Comparison of ENCODE assay signal across 25 cellular contexts in genomic region chr7:155825346-155825745, GRCh38. TPM values are rescaled to one million over a fixed set of nuclear protein-coding genes. Genes with fewer than 3 reads are reported as not detected.
DNase-seq lines count a peak whose midpoint lies in the region; ATAC-seq and TF ChIP-seq lines count a peak whose summit lies in the region.
"Had no signal": no experiment of that assay in that cellular context is flagged by ENCODE, and none has a peak within 500 bp of the region (broad histone marks: within the 10 kb centered on the region; RNA-seq: fewer than 3 reads in every experiment).

No MANE protein-coding gene starts in this region.

- no peak overlapping the region for H3K9ac ChIP-seq in mammary epithelial cell (ENCODE audit: insufficient read depth, low read length)
- no peak overlapping the region for H3K9ac ChIP-seq in MM.1S (ENCODE audit: low read length)
- H3K9ac ChIP-seq: BLaER1 treated with 17β-estradiol and CSF1 and Interleukin-3, amounts not matched to agents 10 nM and 100 nM; GM23248 had no signal

- peaks cover 6% of the 10 kb centered on the region for H3K36me3 Mint-ChIP-seq in MCF 10A (ENCODE audit: insufficient read depth, unreplicated experiment)
- H3K36me3 Mint-ChIP-seq in activated T-cell treated with anti-CD3 and anti-CD28 coated beads, Interleukin-2, amount 50 U/mL, for 72 hours (ENCODE audit: insufficient read depth in 2 of 2) = no peaks in the 10 kb centered on the region
- H3K36me3 Mint-ChIP-seq: CD14-positive monocyte; CD8-positive, alpha-beta memory T cell had no signal

- 62% methylated on average over 4 of the region's 4 CpGs for WGBS in mammary epithelial cell (ENCODE audit: low coverage, missing lambda C conversion rate)

- no peaks in the 10 kb centered on the region for H3K27me3 ChIP-seq in mammary epithelial cell (ENCODE audit: insufficient read depth, low read length)
- H3K27me3 ChIP-seq in MM.1S (replicated peaks; ENCODE audit: insufficient read depth, low read length) = peaks cover 84% of the 10 kb centered on the region

- CTCF ChIA-PET in MCF 10A (lab: Yijun Ruan, JAX) = interaction anchor here (0.8 to 1.2 kb wide), 4 partner anchors 9 to 649 kb away, joined by 3 to 6 read pairs (median 6); no protein-coding TSS in a partner anchor
- CTCF ChIA-PET in mammary epithelial cell (lab: Charles Lee; ENCODE audit: low non-redundant PET) = no interaction called here

- no peak overlapping the region for H3K27ac Mint-ChIP-seq in MCF 10A (ENCODE audit: low read depth, unreplicated experiment)
- no peak overlapping the region for H3K27ac Mint-ChIP-seq in activated T-cell treated with anti-CD3 and anti-CD28 coated beads, Interleukin-2, amount 50 U/mL, for 72 hours
- H3K27ac Mint-ChIP-seq: CD14-positive monocyte; CD4-positive, alpha-beta T cell; CD8-positive, alpha-beta memory T cell; H9; HFFc6 had no signal

- BruUV-seq in MCF 10A (replicated peaks; lab: Mats Ljungman, UMichigan) (no TSS peak), mammary epithelial cell (replicated peaks; lab: Mats Ljungman, UMichigan) (no TSS peak)

- intact Hi-C loops in MCF 10A (cut with micrococcal nuclease) = no loop called here
- intact Hi-C loops in mammary epithelial cell (cut with micrococcal nuclease) = no loop called here
- intact Hi-C loops in left colon (cut with DNase I, micrococcal nuclease) = no loop called here

- H3K9me3 ChIP-seq in mammary epithelial cell (replicated peaks; ENCODE audit: insufficient read depth, low read length) = no peaks in the 10 kb centered on the region
- H3K9me3 ChIP-seq in MM.1S (replicated peaks; ENCODE audit: insufficient read depth, low read length) = no peaks in the 10 kb centered on the region
- H3K9me3 ChIP-seq: A549, BE2C had no signal

- peak; percentile 24 for DNase-seq in MCF 10A (ENCODE audit: unreplicated experiment)
- DNase-seq in mammary epithelial cell = no peak
- DNase-seq in MM.1S = peak; percentile 4
- peak; percentile 29 for DNase-seq in SW480 (ENCODE audit: low spot score)
- no peak for DNase-seq in left colon
- no peak for DNase-seq in activated T-cell treated with anti-CD3 and anti-CD28 coated beads, Interleukin-2, amount 50 U/mL, for 72 hours
- DNase-seq: ACHN; AML-193; BE2C; CD4-positive, alpha-beta T cell; CD8-positive, alpha-beta memory T cell; DMS53; DMS79 treated with DMSO at 0.1 percent for 48 hours; GF-D8; GM23248; H9; HFFc6 had no signal

- H2AFZ ChIP-seq in mammary epithelial cell (ENCODE audit: low read depth, low read length) (no peak overlapping the region), MM.1S (ENCODE audit: low read length) (no peak overlapping the region)
- H2AFZ ChIP-seq: GM23248 had no signal

- H3K36me3 ChIP-seq in mammary epithelial cell (ENCODE audit: insufficient read depth, low read length) (no peaks in the 10 kb centered on the region), MM.1S (replicated peaks; ENCODE audit: insufficient read depth, low read length) (no peaks in the 10 kb centered on the region)
- H3K36me3 ChIP-seq: BE2C; BLaER1 treated with 17β-estradiol and CSF1 and Interleukin-3, amounts not matched to agents 10 nM and 100 nM had no signal

- H3K79me2 ChIP-seq in mammary epithelial cell (ENCODE audit: insufficient read depth, low read length) (no peaks in the 10 kb centered on the region), MM.1S (ENCODE audit: low read length) (no peaks in the 10 kb centered on the region)

- TF ChIP-seq CTCF in MCF 10A (IDR thresholded peaks at IDR 0.05; ENCODE audit: unreplicated experiment) (no peak), mammary epithelial cell (conservative IDR thresholded peaks at IDR 0.05 in 1 of 2, IDR thresholded peaks at IDR 0.05 in 1 of 2; ENCODE audit: extremely low read depth in 1 of 2, insufficient read depth in 1 of 2, low read depth in 1 of 2, low read length in 2 of 2) (no peak), MM.1S (IDR thresholded peaks at IDR 0.05; ENCODE audit: low read length) (no peak)

- dilution Hi-C loops in mammary epithelial cell (cut with HindIII; ENCODE audit: low sequenced_read_pairs) = no loop called here

- POLR2A ChIA-PET in MCF 10A (lab: Yijun Ruan, JAX) = interaction anchor here (1.9 kb wide), 1 partner anchor 92 kb away, joined by 6 read pairs; no protein-coding TSS in a partner anchor

- ATAC-seq in left colon (peak; percentile 6), HG03039 (IDR thresholded peaks at IDR 0.05; ENCODE audit: unreplicated experiment) (no peak), GM18861 (IDR thresholded peaks at IDR 0.05; ENCODE audit: unreplicated experiment) (no peak)
- ATAC-seq in activated T-cell treated with anti-CD3 and anti-CD28 coated beads, Interleukin-2, amount 50 U/mL, for 72 hours (replicated peaks in 1 of 2) = no peak
- ATAC-seq: A549 had no signal

- in situ Hi-C loops in mammary epithelial cell (cut with MboI; ENCODE audit: low sequenced_read_pairs in 2 of 2) = no loop called here

- H3K4me3 ChIP-seq in mammary epithelial cell (replicated peaks in 1 of 3; ENCODE audit: insufficient read depth in 1 of 3, low read depth in 2 of 3, low read length in 3 of 3) = no peak overlapping the region
- H3K4me3 ChIP-seq in MM.1S (ENCODE audit: low read length) = no peak overlapping the region
- H3K4me3 ChIP-seq: A549; BLaER1 treated with 17β-estradiol and CSF1 and Interleukin-3, amounts not matched to agents 10 nM and 100 nM; GM23248 had no signal

- H4K20me1 ChIP-seq in mammary epithelial cell (ENCODE audit: insufficient read depth, low read length) = no peaks in the 10 kb centered on the region
- H4K20me1 ChIP-seq in MM.1S (ENCODE audit: insufficient read depth, low read length) = no peaks in the 10 kb centered on the region
- H4K20me1 ChIP-seq: BLaER1 treated with 17β-estradiol and CSF1 and Interleukin-3, amounts not matched to agents 10 nM and 100 nM had no signal

- no peaks in the 10 kb centered on the region for H3K9me2 ChIP-seq in MM.1S (replicated peaks; ENCODE audit: insufficient read depth, low read length)

- no peaks in the 10 kb centered on the region for H3K27me3 Mint-ChIP-seq in MCF 10A (ENCODE audit: insufficient read depth, unreplicated experiment)
- H3K27me3 Mint-ChIP-seq in activated T-cell treated with anti-CD3 and anti-CD28 coated beads, Interleukin-2, amount 50 U/mL, for 72 hours (ENCODE audit: low read depth) = peaks cover 40% of the 10 kb centered on the region

- no peak overlapping the region for H3K4me3 Mint-ChIP-seq in MCF 10A (ENCODE audit: unreplicated experiment)
- H3K4me3 Mint-ChIP-seq in activated T-cell treated with anti-CD3 and anti-CD28 coated beads, Interleukin-2, amount 50 U/mL, for 72 hours = no peak overlapping the region
- H3K4me3 Mint-ChIP-seq: CD14-positive monocyte; CD4-positive, alpha-beta T cell; CD8-positive, alpha-beta memory T cell; H9; HFFc6 had no signal

- H3K4me1 ChIP-seq in mammary epithelial cell (ENCODE audit: insufficient read depth, low read length) (no peaks in the 10 kb centered on the region), MM.1S (ENCODE audit: low read length) (no peaks in the 10 kb centered on the region)
- H3K4me1 ChIP-seq: BE2C had no signal

- no peaks in the 10 kb centered on the region for H3K9me3 Mint-ChIP-seq in MCF 10A (ENCODE audit: unreplicated experiment)
- H3K9me3 Mint-ChIP-seq in activated T-cell treated with anti-CD3 and anti-CD28 coated beads, Interleukin-2, amount 50 U/mL, for 72 hours = no peaks in the 10 kb centered on the region
- H3K9me3 Mint-ChIP-seq: CD4-positive, alpha-beta T cell; CD8-positive, alpha-beta memory T cell; H9; HFFc6 had no signal

- H3K27ac ChIP-seq in mammary epithelial cell (ENCODE audit: insufficient read depth, low read depth, low read length) = no peak overlapping the region
- H3K27ac ChIP-seq in MM.1S (ENCODE audit: low read length) = no peak overlapping the region
- H3K27ac ChIP-seq: 22Rv1; BLaER1 treated with 17β-estradiol and CSF1 and Interleukin-3, amounts not matched to agents 10 nM and 100 nM; GM23248 had no signal

- H3F3A ChIP-seq in MM.1S (ENCODE audit: insufficient read depth, low read length) = no peaks in the 10 kb centered on the region

- H3K4me1 Mint-ChIP-seq in MCF 10A (ENCODE audit: insufficient read depth, unreplicated experiment) = peaks cover 15% of the 10 kb centered on the region
- H3K4me1 Mint-ChIP-seq in activated T-cell treated with anti-CD3 and anti-CD28 coated beads, Interleukin-2, amount 50 U/mL, for 72 hours (ENCODE audit: low read depth) = no peaks in the 10 kb centered on the region
- H3K4me1 Mint-ChIP-seq: CD14-positive monocyte; CD8-positive, alpha-beta memory T cell; H9 had no signal

- H3K4me2 ChIP-seq in mammary epithelial cell (ENCODE audit: insufficient read depth, low read depth, low read length) (no peak overlapping the region), MM.1S (ENCODE audit: low read depth, low read length) (no peak overlapping the region)
- H3K4me2 ChIP-seq: A549; BLaER1 treated with 17β-estradiol and CSF1 and Interleukin-3, amounts not matched to agents 10 nM and 100 nM had no signal

RNA-seq across cellular contexts. Expression of gene SHH, which starts 13.1 kb away (rescaled TPM):
- total RNA-seq in MCF 10A (2022) (not detected in 2 replicates), mammary epithelial cell (not detected), left colon (1 to 10 TPM; 3.4 to 9.4 TPM)
- polyA plus RNA-seq in mammary epithelial cell = not detected
- not detected for polyA minus RNA-seq in mammary epithelial cell
- total RNA-seq in activated T-cell treated with anti-CD3 and anti-CD28 coated beads, Interleukin-2, amount 50 U/mL, for 72 hours = under 1 TPM; 0.05 to 0.10 TPM
- total RNA-seq: CD4-positive, alpha-beta T cell; CD8-positive, alpha-beta memory T cell; G401; GM23248; H4; HFFc6 had no signal
- polyA plus RNA-seq: CD14-positive monocyte; CD8-positive, alpha-beta memory T cell; GM23248 had no signal

Comparison
In these comparisons a context has a peak if more than half of its experiments do, and no peak if none do; other contexts are left out.
1. DNase-seq: peak in MCF 10A (single experiment), MM.1S (single experiment) and SW480 (single experiment); none in mammary epithelial cell (single experiment), left colon (0 of 2) and activated T-cell treated with anti-CD3 and anti-CD28 coated beads, Interleukin-2, amount 50 U/mL, for 72 hours (0 of 2).